Comparison of ENCODE assay signal across 1 cellular context in the genomic region with DNA sequence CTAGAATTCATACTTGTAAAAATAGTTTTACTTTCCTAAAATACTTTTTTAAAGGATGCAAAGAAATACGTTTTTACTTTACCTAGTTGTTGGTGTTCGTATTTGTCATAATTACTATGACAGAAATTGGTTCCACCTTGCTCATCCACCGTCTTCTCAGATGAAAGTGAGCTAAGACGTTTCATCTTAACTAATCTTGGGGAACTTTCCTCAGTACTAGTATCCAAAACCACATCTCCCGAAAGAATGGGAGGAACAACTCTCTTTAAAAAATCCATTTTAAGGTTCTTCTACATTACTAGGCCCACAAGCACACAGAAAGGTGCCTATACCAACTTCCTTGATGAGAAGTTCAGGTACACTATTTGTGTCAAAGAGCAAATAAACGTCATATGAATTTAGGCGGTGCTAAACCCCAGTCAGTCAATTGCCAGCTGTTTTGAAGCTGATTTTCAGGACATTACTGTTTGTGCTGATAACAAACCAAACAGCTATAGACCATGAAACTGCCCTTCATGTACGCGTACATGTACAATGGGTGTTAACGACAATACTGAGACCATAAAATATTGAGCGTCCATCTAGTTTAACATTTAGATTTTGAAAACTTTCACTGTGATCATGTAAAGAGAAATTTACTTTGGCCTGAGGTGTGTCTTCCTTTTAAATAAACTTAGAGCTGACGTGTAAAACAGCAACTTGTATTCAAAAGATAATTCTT.
TF ChIP-seq lines count a peak whose summit lies in the region.

No MANE protein-coding gene starts in this region.

TF ChIP-seq in K562, 482 proteins besides CTCF, POLR2A, EP300 and RAD21 (continued from another document and continues in another):
- TF ChIP-seq, protein P1, sequence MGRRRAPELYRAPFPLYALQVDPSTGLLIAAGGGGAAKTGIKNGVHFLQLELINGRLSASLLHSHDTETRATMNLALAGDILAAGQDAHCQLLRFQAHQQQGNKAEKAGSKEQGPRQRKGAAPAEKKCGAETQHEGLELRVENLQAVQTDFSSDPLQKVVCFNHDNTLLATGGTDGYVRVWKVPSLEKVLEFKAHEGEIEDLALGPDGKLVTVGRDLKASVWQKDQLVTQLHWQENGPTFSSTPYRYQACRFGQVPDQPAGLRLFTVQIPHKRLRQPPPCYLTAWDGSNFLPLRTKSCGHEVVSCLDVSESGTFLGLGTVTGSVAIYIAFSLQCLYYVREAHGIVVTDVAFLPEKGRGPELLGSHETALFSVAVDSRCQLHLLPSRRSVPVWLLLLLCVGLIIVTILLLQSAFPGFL (CRISPR knock-in tag; IDR thresholded peaks at IDR 0.05): no peak
- TF ChIP-seq, protein P2, sequence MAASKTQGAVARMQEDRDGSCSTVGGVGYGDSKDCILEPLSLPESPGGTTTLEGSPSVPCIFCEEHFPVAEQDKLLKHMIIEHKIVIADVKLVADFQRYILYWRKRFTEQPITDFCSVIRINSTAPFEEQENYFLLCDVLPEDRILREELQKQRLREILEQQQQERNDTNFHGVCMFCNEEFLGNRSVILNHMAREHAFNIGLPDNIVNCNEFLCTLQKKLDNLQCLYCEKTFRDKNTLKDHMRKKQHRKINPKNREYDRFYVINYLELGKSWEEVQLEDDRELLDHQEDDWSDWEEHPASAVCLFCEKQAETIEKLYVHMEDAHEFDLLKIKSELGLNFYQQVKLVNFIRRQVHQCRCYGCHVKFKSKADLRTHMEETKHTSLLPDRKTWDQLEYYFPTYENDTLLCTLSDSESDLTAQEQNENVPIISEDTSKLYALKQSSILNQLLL (CRISPR knock-in tag; IDR thresholded peaks at IDR 0.05; ENCODE audit: borderline replicate concordance): no peak
- TF ChIP-seq CEBPB (tag; IDR thresholded peaks at IDR 0.05) (no peak), GABPB2 (CRISPR knock-in tag; conservative IDR thresholded peaks at IDR 0.05) (no peak), PCBP1 (IDR thresholded peaks at IDR 0.05; ENCODE audit: low read depth, low read length, poor library complexity, severe bottlenecking) (no peak), RBM39 (optimal IDR thresholded peaks at IDR 0.05; ENCODE audit: low read depth, low read length) (no peak), ZNF239 (CRISPR knock-in tag; IDR thresholded peaks at IDR 0.05) (no peak), TAF7 (tag; IDR thresholded peaks at IDR 0.05) (no peak), RAD51 (IDR thresholded peaks at IDR 0.05; ENCODE audit: borderline replicate concordance, low read depth) (no peak), ETS2 (tag; IDR thresholded peaks at IDR 0.05; ENCODE audit: borderline replicate concordance, poor library complexity, severe bottlenecking) (no peak), RBM17 (IDR thresholded peaks at IDR 0.05; ENCODE audit: borderline replicate concordance, low read depth, low read length) (no peak), KLF1 (tag; IDR thresholded peaks at IDR 0.05) (no peak), ARID1B (IDR thresholded peaks at IDR 0.05) (peak; percentile 92), NR4A1 (CRISPR knock-in tag; IDR thresholded peaks at IDR 0.05) (no peak), NR4A1 (tag; IDR thresholded peaks at IDR 0.05) (no peak), SLC30A9 (CRISPR knock-in tag; IDR thresholded peaks at IDR 0.05) (no peak), POLR2H (tag; IDR thresholded peaks at IDR 0.05; ENCODE audit: low read depth) (no peak), FOXJ3 (CRISPR knock-in tag; IDR thresholded peaks at IDR 0.05) (no peak), HNRNPH1 (optimal IDR thresholded peaks at IDR 0.05; ENCODE audit: low read depth, low read length) (no peak), ZKSCAN3 (CRISPR knock-in tag; IDR thresholded peaks at IDR 0.05) (no peak), THRAP3 (IDR thresholded peaks at IDR 0.05; ENCODE audit: borderline replicate concordance) (no peak), U2AF2 (optimal IDR thresholded peaks at IDR 0.05; ENCODE audit: low read depth, low read length) (no peak), EHMT2 (IDR thresholded peaks at IDR 0.05) (no peak), ZNF217 (CRISPR knock-in tag; IDR thresholded peaks at IDR 0.05) (no peak), CBFB (CRISPR knock-in tag; IDR thresholded peaks at IDR 0.05) (no peak), ZNF347 (CRISPR knock-in tag; IDR thresholded peaks at IDR 0.05; ENCODE audit: low read depth) (no peak), CHD2 (IDR thresholded peaks at IDR 0.05; ENCODE audit: low read depth, low read length) (no peak), MTA1 (IDR thresholded peaks at IDR 0.05; ENCODE audit: borderline replicate concordance) (no peak), HDGF (IDR thresholded peaks at IDR 0.05) (no peak), NCOA1 (IDR thresholded peaks at IDR 0.05; ENCODE audit: low read depth) (peak; percentile 52; the same call in 1 of the 2 replicates), MAFF (IDR thresholded peaks at IDR 0.05; ENCODE audit: low read length) (no peak)
- TF ChIP-seq, protein P3, sequence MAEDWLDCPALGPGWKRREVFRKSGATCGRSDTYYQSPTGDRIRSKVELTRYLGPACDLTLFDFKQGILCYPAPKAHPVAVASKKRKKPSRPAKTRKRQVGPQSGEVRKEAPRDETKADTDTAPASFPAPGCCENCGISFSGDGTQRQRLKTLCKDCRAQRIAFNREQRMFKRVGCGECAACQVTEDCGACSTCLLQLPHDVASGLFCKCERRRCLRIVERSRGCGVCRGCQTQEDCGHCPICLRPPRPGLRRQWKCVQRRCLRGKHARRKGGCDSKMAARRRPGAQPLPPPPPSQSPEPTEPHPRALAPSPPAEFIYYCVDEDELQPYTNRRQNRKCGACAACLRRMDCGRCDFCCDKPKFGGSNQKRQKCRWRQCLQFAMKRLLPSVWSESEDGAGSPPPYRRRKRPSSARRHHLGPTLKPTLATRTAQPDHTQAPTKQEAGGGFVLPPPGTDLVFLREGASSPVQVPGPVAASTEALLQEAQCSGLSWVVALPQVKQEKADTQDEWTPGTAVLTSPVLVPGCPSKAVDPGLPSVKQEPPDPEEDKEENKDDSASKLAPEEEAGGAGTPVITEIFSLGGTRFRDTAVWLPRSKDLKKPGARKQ (CRISPR knock-in tag; IDR thresholded peaks at IDR 0.05): no peak
- TF ChIP-seq, protein P4, sequence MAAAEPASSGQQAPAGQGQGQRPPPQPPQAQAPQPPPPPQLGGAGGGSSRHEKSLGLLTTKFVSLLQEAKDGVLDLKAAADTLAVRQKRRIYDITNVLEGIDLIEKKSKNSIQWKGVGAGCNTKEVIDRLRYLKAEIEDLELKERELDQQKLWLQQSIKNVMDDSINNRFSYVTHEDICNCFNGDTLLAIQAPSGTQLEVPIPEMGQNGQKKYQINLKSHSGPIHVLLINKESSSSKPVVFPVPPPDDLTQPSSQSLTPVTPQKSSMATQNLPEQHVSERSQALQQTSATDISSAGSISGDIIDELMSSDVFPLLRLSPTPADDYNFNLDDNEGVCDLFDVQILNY (CRISPR knock-in tag; IDR thresholded peaks at IDR 0.05): no peak
- TF ChIP-seq, protein P5, sequence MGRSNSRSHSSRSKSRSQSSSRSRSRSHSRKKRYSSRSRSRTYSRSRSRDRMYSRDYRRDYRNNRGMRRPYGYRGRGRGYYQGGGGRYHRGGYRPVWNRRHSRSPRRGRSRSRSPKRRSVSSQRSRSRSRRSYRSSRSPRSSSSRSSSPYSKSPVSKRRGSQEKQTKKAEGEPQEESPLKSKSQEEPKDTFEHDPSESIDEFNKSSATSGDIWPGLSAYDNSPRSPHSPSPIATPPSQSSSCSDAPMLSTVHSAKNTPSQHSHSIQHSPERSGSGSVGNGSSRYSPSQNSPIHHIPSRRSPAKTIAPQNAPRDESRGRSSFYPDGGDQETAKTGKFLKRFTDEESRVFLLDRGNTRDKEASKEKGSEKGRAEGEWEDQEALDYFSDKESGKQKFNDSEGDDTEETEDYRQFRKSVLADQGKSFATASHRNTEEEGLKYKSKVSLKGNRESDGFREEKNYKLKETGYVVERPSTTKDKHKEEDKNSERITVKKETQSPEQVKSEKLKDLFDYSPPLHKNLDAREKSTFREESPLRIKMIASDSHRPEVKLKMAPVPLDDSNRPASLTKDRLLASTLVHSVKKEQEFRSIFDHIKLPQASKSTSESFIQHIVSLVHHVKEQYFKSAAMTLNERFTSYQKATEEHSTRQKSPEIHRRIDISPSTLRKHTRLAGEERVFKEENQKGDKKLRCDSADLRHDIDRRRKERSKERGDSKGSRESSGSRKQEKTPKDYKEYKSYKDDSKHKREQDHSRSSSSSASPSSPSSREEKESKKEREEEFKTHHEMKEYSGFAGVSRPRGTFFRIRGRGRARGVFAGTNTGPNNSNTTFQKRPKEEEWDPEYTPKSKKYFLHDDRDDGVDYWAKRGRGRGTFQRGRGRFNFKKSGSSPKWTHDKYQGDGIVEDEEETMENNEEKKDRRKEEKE (IDR thresholded peaks at IDR 0.05; ENCODE audit: borderline replicate concordance in 1 of 2, control insufficient read depth in 1 of 2, low read depth in 2 of 2, low read length in 1 of 2): no peak
- TF ChIP-seq, protein P6, sequence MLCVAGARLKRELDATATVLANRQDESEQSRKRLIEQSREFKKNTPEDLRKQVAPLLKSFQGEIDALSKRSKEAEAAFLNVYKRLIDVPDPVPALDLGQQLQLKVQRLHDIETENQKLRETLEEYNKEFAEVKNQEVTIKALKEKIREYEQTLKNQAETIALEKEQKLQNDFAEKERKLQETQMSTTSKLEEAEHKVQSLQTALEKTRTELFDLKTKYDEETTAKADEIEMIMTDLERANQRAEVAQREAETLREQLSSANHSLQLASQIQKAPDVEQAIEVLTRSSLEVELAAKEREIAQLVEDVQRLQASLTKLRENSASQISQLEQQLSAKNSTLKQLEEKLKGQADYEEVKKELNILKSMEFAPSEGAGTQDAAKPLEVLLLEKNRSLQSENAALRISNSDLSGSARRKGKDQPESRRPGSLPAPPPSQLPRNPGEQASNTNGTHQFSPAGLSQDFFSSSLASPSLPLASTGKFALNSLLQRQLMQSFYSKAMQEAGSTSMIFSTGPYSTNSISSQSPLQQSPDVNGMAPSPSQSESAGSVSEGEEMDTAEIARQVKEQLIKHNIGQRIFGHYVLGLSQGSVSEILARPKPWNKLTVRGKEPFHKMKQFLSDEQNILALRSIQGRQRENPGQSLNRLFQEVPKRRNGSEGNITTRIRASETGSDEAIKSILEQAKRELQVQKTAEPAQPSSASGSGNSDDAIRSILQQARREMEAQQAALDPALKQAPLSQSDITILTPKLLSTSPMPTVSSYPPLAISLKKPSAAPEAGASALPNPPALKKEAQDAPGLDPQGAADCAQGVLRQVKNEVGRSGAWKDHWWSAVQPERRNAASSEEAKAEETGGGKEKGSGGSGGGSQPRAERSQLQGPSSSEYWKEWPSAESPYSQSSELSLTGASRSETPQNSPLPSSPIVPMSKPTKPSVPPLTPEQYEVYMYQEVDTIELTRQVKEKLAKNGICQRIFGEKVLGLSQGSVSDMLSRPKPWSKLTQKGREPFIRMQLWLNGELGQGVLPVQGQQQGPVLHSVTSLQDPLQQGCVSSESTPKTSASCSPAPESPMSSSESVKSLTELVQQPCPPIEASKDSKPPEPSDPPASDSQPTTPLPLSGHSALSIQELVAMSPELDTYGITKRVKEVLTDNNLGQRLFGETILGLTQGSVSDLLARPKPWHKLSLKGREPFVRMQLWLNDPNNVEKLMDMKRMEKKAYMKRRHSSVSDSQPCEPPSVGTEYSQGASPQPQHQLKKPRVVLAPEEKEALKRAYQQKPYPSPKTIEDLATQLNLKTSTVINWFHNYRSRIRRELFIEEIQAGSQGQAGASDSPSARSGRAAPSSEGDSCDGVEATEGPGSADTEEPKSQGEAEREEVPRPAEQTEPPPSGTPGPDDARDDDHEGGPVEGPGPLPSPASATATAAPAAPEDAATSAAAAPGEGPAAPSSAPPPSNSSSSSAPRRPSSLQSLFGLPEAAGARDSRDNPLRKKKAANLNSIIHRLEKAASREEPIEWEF (CRISPR knock-in tag; IDR thresholded peaks at IDR 0.05): no peak; the same call in 1 of the 2 replicates
- TF ChIP-seq, protein P7, sequence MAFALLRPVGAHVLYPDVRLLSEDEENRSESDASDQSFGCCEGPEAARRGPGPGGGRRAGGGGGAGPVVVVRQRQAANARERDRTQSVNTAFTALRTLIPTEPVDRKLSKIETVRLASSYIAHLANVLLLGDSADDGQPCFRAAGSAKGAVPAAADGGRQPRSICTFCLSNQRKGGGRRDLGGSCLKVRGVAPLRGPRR (CRISPR knock-in tag; IDR thresholded peaks at IDR 0.05): no peak
- TF ChIP-seq, protein P8, sequence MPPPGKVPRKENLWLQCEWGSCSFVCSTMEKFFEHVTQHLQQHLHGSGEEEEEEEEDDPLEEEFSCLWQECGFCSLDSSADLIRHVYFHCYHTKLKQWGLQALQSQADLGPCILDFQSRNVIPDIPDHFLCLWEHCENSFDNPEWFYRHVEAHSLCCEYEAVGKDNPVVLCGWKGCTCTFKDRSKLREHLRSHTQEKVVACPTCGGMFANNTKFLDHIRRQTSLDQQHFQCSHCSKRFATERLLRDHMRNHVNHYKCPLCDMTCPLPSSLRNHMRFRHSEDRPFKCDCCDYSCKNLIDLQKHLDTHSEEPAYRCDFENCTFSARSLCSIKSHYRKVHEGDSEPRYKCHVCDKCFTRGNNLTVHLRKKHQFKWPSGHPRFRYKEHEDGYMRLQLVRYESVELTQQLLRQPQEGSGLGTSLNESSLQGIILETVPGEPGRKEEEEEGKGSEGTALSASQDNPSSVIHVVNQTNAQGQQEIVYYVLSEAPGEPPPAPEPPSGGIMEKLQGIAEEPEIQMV (tag; conservative IDR thresholded peaks at IDR 0.05; ENCODE audit: low read depth): no peak
- TF ChIP-seq, protein P9, sequence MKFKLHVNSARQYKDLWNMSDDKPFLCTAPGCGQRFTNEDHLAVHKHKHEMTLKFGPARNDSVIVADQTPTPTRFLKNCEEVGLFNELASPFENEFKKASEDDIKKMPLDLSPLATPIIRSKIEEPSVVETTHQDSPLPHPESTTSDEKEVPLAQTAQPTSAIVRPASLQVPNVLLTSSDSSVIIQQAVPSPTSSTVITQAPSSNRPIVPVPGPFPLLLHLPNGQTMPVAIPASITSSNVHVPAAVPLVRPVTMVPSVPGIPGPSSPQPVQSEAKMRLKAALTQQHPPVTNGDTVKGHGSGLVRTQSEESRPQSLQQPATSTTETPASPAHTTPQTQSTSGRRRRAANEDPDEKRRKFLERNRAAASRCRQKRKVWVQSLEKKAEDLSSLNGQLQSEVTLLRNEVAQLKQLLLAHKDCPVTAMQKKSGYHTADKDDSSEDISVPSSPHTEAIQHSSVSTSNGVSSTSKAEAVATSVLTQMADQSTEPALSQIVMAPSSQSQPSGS (CRISPR knock-in tag; IDR thresholded peaks at IDR 0.05): no peak
- TF ChIP-seq, protein P10, sequence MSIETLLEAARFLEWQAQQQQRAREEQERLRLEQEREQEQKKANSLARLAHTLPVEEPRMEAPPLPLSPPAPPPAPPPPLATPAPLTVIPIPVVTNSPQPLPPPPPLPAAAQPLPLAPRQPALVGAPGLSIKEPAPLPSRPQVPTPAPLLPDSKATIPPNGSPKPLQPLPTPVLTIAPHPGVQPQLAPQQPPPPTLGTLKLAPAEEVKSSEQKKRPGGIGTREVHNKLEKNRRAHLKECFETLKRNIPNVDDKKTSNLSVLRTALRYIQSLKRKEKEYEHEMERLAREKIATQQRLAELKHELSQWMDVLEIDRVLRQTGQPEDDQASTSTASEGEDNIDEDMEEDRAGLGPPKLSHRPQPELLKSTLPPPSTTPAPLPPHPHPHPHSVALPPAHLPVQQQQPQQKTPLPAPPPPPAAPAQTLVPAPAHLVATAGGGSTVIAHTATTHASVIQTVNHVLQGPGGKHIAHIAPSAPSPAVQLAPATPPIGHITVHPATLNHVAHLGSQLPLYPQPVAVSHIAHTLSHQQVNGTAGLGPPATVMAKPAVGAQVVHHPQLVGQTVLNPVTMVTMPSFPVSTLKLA (conservative IDR thresholded peaks at IDR 0.05): peak; percentile 28 to 44; a peak in 1 of 4 replicates
